Comparison of ENCODE assay signal across 8 cellular contexts in genomic region chr6:160851031-160851430, GRCh38.
"Had no signal": no experiment of that assay in that cellular context is flagged by ENCODE, and none has a peak within 500 bp of the region (broad histone marks: within the 10 kb centered on the region; RNA-seq: fewer than 3 reads in every experiment).

No MANE protein-coding gene starts in this region.

- H3K9me3 ChIP-seq: HAP-1 had no signal

- DNase-seq: GM23248, GOT3, H7, H9, HCEC 1CT, HFFc6 had no signal

- H3K4me1 ChIP-seq: HAP-1 had no signal

- H3K4me3 ChIP-seq: GM23248, GM23338, HAP-1 had no signal

- H3K36me3 ChIP-seq: HAP-1 had no signal

- H3K27ac ChIP-seq: GM23248 had no signal
